9 cellular contexts compared by ENCODE assay signal in genomic region chr15:55588070-55588817, GRCh38. TPM values are rescaled to one million over a fixed set of nuclear protein-coding genes. Genes with fewer than 3 reads are reported as not detected.
DNase-seq lines count a peak whose midpoint lies in the region; ATAC-seq lines count a peak whose summit lies in the region.
"Had no signal": no experiment of that assay in that cellular context is flagged by ENCODE, and none has a peak within 500 bp of the region (broad histone marks: within the 10 kb centered on the region; RNA-seq: fewer than 3 reads in every experiment).

TSS of gene PYGO1 (minus strand) at chr15:55588345. CDS start at chr15:55587883, 462 bp downstream.

- H3K27ac ChIP-seq in thymus (ENCODE audit: low read depth) = no peak within 1 kb of the TSS
- H3K27ac ChIP-seq: epithelial cell of prostate had no signal

- no peaks in the 10 kb centered on the region for H3K4me1 Mint-ChIP-seq in natural killer cell treated with Interleukin-12 subunit alpha and Interleukin-12 subunit beta and Interleukin-15 and Interleukin-18, amount 100 ng/mL, for 72 hours (ENCODE audit: low read depth in 2 of 2)

- peak within 1 kb of the TSS; percentile 54 for H3K4me3 ChIP-seq in thymus (ENCODE audit: low read length)

- DNase-seq in G401 (ENCODE audit: low spot score) (peak; percentile 60), HCEC 1CT (peak; percentile 71), NCI-H526 (lab: John Stamatoyannopoulos, UW) (peak; percentile 20 to 88), fibroblast of the conjunctiva (ENCODE audit: low read depth) (peak; percentile 24), cerebellar nuclear complex (lab: John Stamatoyannopoulos, UW) (no peak)
- DNase-seq in activated T-cell treated with anti-CD3 and anti-CD28 coated beads, Interleukin-2, amount 50 U/mL, for 48 hours = peak; percentile 45 to 63
- no peak for DNase-seq in natural killer cell treated with Interleukin-12 subunit alpha and Interleukin-12 subunit beta and Interleukin-15 and Interleukin-18, amount 100 ng/mL, for 72 hours (ENCODE audit: low spot score)

- ATAC-seq in natural killer cell treated with Interleukin-12 subunit alpha and Interleukin-12 subunit beta and Interleukin-15 and Interleukin-18, amount 100 ng/mL, for 72 hours = peak; percentile 75 to 84

- H3K36me3 ChIP-seq in thymus (ENCODE audit: control insufficient read depth, insufficient read depth) = no peaks in the 10 kb centered on the region

- H3K36me3 Mint-ChIP-seq in natural killer cell treated with Interleukin-12 subunit alpha and Interleukin-12 subunit beta and Interleukin-15 and Interleukin-18, amount 100 ng/mL, for 72 hours = peaks cover 7% of the 10 kb centered on the region

- H3K4me1 ChIP-seq in thymus (ENCODE audit: control insufficient read depth, insufficient read depth, low read length) = no peaks in the 10 kb centered on the region

- H3K27me3 Mint-ChIP-seq in natural killer cell treated with Interleukin-12 subunit alpha and Interleukin-12 subunit beta and Interleukin-15 and Interleukin-18, amount 100 ng/mL, for 72 hours = peaks cover 28 to 42% of the 10 kb centered on the region in 2 donors

- no peaks in the 10 kb centered on the region for H3K9me3 Mint-ChIP-seq in natural killer cell treated with Interleukin-12 subunit alpha and Interleukin-12 subunit beta and Interleukin-15 and Interleukin-18, amount 100 ng/mL, for 72 hours

- no peak within 1 kb of the TSS for H3K27ac Mint-ChIP-seq in natural killer cell treated with Interleukin-12 subunit alpha and Interleukin-12 subunit beta and Interleukin-15 and Interleukin-18, amount 100 ng/mL, for 72 hours

- in situ Hi-C loops in G401 (cut with HindIII; ENCODE audit: low sequenced_read_pairs) = no loop called here

- H3K27me3 ChIP-seq in thymus (ENCODE audit: control insufficient read depth, insufficient read depth) = peaks cover 34% of the 10 kb centered on the region

- under 1% methylated on average over 107 of the region's 107 CpGs for WGBS in thymus

- H3K4me3 Mint-ChIP-seq in natural killer cell treated with Interleukin-12 subunit alpha and Interleukin-12 subunit beta and Interleukin-15 and Interleukin-18, amount 100 ng/mL, for 72 hours = peak within 1 kb of the TSS; percentile 75

- peaks cover 3% of the 10 kb centered on the region for H3K9me3 ChIP-seq in thymus (ENCODE audit: control insufficient read depth)

RNA-seq across cellular contexts. Expression of gene PYGO1, which starts in this region (rescaled TPM):
- total RNA-seq in G401 (2014; rRNA removed; shearing (Covaris generic)) = 15.3 and 24.7 TPM in 2 replicates
- not detected for total RNA-seq in natural killer cell treated with Interleukin-12 subunit alpha and Interleukin-12 subunit beta and Interleukin-15 and Interleukin-18, amount 100 ng/mL, for 72 hours
- 0.62 TPM for polyA plus RNA-seq in thymus

Comparison
In these comparisons a context has a peak if more than half of its experiments do, and no peak if none do; other contexts are left out.
1. RNA of gene PYGO1 (total RNA-seq): 15.3 to 24.7 TPM in G401; not detected in natural killer cell treated with Interleukin-12 subunit alpha and Interleukin-12 subunit beta and Interleukin-15 and Interleukin-18, amount 100 ng/mL, for 72 hours; every median in the first group is over 10 times any median in the second.
2. Peak in ATAC-seq in natural killer cell treated with Interleukin-12 subunit alpha and Interleukin-12 subunit beta and Interleukin-15 and Interleukin-18, amount 100 ng/mL, for 72 hours; RNA of the gene not detected or under 1 TPM.
3. DNase-seq: peak in G401 (single experiment), HCEC 1CT (single experiment), NCI-H526 (2 of 2), activated T-cell treated with anti-CD3 and anti-CD28 coated beads, Interleukin-2, amount 50 U/mL, for 48 hours (2 of 2) and fibroblast of the conjunctiva (single experiment); none in natural killer cell treated with Interleukin-12 subunit alpha and Interleukin-12 subunit beta and Interleukin-15 and Interleukin-18, amount 100 ng/mL, for 72 hours (single experiment) and cerebellar nuclear complex (0 of 2).